In the genomic region with DNA sequence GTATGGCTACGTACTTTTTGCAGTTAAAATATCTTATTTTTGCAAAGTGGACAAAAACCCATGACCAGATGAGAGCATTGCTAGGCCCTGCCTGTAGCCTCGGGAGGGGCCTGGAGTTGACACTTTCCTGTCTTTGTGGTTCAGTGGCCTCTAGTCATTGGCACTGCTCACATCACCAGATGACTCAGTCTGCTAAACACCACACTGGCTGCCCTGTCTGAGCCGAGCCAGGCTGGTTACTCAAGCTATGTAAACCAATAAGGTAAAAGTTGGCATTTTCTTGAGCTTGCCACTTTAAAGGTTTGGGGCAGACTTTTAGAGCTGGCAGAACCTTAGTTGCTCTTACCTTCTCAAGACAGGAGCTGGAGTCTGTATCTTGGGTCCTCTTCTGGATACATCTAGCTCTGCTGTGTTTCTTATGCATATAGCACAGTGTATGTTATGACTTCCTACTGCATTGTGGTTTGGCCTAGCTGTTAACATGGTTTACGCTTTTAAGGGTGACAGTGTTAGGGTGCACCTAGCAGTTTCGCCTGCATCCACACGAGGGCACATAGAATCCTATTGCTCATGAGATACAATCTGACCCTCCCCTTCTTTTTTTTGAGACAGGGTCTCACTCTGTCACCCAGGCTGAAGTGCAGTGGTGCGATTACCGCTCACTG, we compare ENCODE assay signal across 8 cellular contexts.
A peak's percentile ranks its signal among the peaks of the same experiment; 100 is the strongest.
DNase-seq lines count a peak whose midpoint lies in the region; ATAC-seq and TF ChIP-seq lines count a peak whose summit lies in the region.

No MANE protein-coding gene starts in this region.

- no peaks in the 10 kb centered on the region for H3K4me1 ChIP-seq in ovary (ENCODE audit: insufficient read depth)

- H3K27ac ChIP-seq in ovary: no peak overlapping the region

- no peaks in the 10 kb centered on the region for H3K36me3 Mint-ChIP-seq in activated CD4-positive, alpha-beta memory T cell treated with anti-CD3 and anti-CD28 coated beads for 36 hours

- TF ChIP-seq CTCF in ovary (IDR thresholded peaks at IDR 0.05): no peak

- intact Hi-C loops in activated CD4-positive, alpha-beta memory T cell treated with anti-CD3 and anti-CD28 coated beads for 36 hours (cut with micrococcal nuclease): loop anchor here (1.0 to 5.0 kb wide), 6 partner anchors 34 to 196 kb away; a partner anchor contains a TSS
- intact Hi-C loops in ovary (cut with DNase I): no loop called here

- no peaks in the 10 kb centered on the region for H3K27me3 ChIP-seq in ovary

- H3K4me3 ChIP-seq in ovary: no peak overlapping the region

- no peak for TF ChIP-seq POLR2A in ovary (IDR thresholded peaks at IDR 0.05)

- 79 to 91% (median 87%) methylated on average over 8 of the region's 8 CpGs for WGBS in ovary, 3 donors

- peaks cover 24% of the 10 kb centered on the region for H3K4me1 Mint-ChIP-seq in activated CD4-positive, alpha-beta memory T cell treated with anti-CD3 and anti-CD28 coated beads for 36 hours (ENCODE audit: low read depth)

- no peak for TF ChIP-seq EP300 in ovary (IDR thresholded peaks at IDR 0.05)

- no peaks in the 10 kb centered on the region for H3K9me3 Mint-ChIP-seq in activated CD4-positive, alpha-beta memory T cell treated with anti-CD3 and anti-CD28 coated beads for 36 hours

- H3K4me3 Mint-ChIP-seq in activated CD4-positive, alpha-beta memory T cell treated with anti-CD3 and anti-CD28 coated beads for 36 hours: no peak overlapping the region

- H3K27ac Mint-ChIP-seq in activated CD4-positive, alpha-beta memory T cell treated with anti-CD3 and anti-CD28 coated beads for 36 hours: peak overlapping the region; percentile 65

- DNase-seq in GM04504 (ENCODE audit: low read depth) (peak; percentile 57), HS-5 (ENCODE audit: low read depth) (peak; percentile 71), fibroblast of gingiva (ENCODE audit: low read depth) (peak; percentile 74), ovary (no peak), DMS79 treated with DMSO at 0.1 percent for 48 hours (lab: John Stamatoyannopoulos, UW) (no peak)
- peak; percentile 78 for DNase-seq in activated CD4-positive, alpha-beta memory T cell treated with anti-CD3 and anti-CD28 coated beads for 36 hours
- DNase-seq in stimulated activated CD4-positive, alpha-beta T cell treated with anti-CD3 and anti-CD28 coated beads, Interleukin-4, amount 100 ng/mL, for 24 hours: peak; percentile 34

- no peaks in the 10 kb centered on the region for H3K36me3 ChIP-seq in ovary

- POLR2A ChIA-PET in activated CD4-positive, alpha-beta memory T cell treated with anti-CD3 and anti-CD28 coated beads for 36 hours (lab: Charles Lee): interaction anchor here (0.7 to 1.8 kb wide), 2 partner anchors 135 to 181 kb away, joined by 3 to 5 read pairs; no protein-coding TSS in a partner anchor

- H3K27me3 Mint-ChIP-seq in activated CD4-positive, alpha-beta memory T cell treated with anti-CD3 and anti-CD28 coated beads for 36 hours: no peaks in the 10 kb centered on the region

- peak; percentile 80 for ATAC-seq in GM21529 (IDR thresholded peaks at IDR 0.05; ENCODE audit: unreplicated experiment)

- no peaks in the 10 kb centered on the region for H3K9me3 ChIP-seq in ovary

- CTCF ChIA-PET in activated CD4-positive, alpha-beta memory T cell treated with anti-CD3 and anti-CD28 coated beads for 36 hours (lab: Charles Lee): interaction anchor here (0.5 to 1.4 kb wide), 6 partner anchors 15 to 210 kb away, joined by 3 to 9 read pairs (median 4); no protein-coding TSS in a partner anchor

Comparison
In these comparisons a context has a peak if more than half of its experiments do, and no peak if none do; other contexts are left out.
1. DNase-seq: peak in GM04504 (single experiment), HS-5 (single experiment), activated CD4-positive, alpha-beta memory T cell treated with anti-CD3 and anti-CD28 coated beads for 36 hours (single experiment), fibroblast of gingiva (single experiment) and stimulated activated CD4-positive, alpha-beta T cell treated with anti-CD3 and anti-CD28 coated beads, Interleukin-4, amount 100 ng/mL, for 24 hours (single experiment); none in ovary (0 of 5) and DMS79 treated with DMSO at 0.1 percent for 48 hours (single experiment).